In the genomic region with DNA sequence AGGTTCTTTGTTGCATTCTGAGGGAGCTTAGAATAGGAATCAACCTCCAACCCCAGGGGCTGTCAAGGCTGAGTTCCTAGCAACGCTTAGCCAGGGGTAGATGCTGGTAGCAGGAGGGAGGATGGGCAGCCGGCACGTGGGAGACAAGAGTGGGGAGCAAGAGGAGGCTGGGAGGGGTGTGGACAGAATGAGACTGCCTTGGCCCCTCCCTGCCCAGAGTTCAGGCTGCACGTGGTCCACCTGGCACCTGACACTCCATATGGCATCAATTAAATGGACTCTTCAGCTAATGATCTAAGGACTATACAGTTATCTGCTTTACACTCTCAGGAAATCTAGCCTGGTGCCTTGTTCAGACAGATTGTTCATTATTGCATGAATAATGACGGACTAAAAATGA, we compare ENCODE assay signal across 1 cellular context.
TF ChIP-seq lines count a peak whose summit lies in the region.

No MANE protein-coding gene starts in this region.

TF ChIP-seq in IMR-90, 13 proteins besides CTCF, POLR2A, EP300 and RAD21 (continued from another document):
- TF ChIP-seq, protein P1, sequence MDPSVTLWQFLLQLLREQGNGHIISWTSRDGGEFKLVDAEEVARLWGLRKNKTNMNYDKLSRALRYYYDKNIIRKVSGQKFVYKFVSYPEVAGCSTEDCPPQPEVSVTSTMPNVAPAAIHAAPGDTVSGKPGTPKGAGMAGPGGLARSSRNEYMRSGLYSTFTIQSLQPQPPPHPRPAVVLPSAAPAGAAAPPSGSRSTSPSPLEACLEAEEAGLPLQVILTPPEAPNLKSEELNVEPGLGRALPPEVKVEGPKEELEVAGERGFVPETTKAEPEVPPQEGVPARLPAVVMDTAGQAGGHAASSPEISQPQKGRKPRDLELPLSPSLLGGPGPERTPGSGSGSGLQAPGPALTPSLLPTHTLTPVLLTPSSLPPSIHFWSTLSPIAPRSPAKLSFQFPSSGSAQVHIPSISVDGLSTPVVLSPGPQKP (IDR thresholded peaks at IDR 0.05; ENCODE audit: borderline replicate concordance, low read depth, low read length): no peak
- no peak for TF ChIP-seq RFX5 (IDR thresholded peaks at IDR 0.05; ENCODE audit: low read depth, low read length)
- TF ChIP-seq MAFK (IDR thresholded peaks at IDR 0.05; ENCODE audit: low read depth, low read length): no peak
- TF ChIP-seq SMC3 (IDR thresholded peaks at IDR 0.05; ENCODE audit: low read depth, low read length): no peak
- TF ChIP-seq CHD1 (IDR thresholded peaks at IDR 0.05; ENCODE audit: low read depth, low read length): no peak
- TF ChIP-seq, protein P2, sequence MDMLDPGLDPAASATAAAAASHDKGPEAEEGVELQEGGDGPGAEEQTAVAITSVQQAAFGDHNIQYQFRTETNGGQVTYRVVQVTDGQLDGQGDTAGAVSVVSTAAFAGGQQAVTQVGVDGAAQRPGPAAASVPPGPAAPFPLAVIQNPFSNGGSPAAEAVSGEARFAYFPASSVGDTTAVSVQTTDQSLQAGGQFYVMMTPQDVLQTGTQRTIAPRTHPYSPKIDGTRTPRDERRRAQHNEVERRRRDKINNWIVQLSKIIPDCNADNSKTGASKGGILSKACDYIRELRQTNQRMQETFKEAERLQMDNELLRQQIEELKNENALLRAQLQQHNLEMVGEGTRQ (IDR thresholded peaks at IDR 0.05; ENCODE audit: low read depth, low read length): no peak
- no peak for TF ChIP-seq FOS (IDR thresholded peaks at IDR 0.05; ENCODE audit: low read depth, low read length)
